31 cellular contexts compared by ENCODE assay signal in the genomic region with DNA sequence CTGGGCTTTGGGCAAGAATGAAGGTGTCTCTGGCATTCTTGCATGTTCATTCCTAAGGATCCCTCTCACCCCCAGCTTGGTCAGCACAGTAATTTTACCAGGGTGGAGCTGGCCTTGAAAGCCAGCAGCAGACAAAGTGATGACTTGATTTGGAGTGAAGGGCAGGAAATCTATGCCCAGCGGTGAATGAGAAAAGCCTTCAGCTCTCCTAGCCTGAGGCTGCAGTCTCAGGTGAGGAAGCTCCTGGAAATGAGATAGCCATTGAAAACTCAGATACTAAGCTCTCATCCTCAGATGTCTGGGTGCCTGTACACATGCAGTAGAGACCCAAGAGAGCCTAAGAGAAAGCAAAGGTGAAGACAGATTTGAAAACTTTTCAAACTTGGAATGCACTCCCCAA. TPM values are rescaled to one million over a fixed set of nuclear protein-coding genes. Genes with fewer than 3 reads are reported as not detected.
"Had no signal": no experiment of that assay in that cellular context is flagged by ENCODE, and none has a peak within 500 bp of the region (broad histone marks: within the 10 kb centered on the region; RNA-seq: fewer than 3 reads in every experiment).

No MANE protein-coding gene starts in this region.

- H3K27me3 Mint-ChIP-seq: stimulated activated memory B cell treated with anti-CD40 and anti-IgM and Interleukin-4, amounts not matched to agents 10 μg/mL and 1 μg/mL and 100 μg/mL, for 72 hours had no signal

- H3K27me3 ChIP-seq: ovary, right lobe of liver, testis, upper lobe of left lung, vagina had no signal

- ATAC-seq: naive thymus-derived CD8-positive, alpha-beta T cell; natural killer cell treated with Interleukin-12 subunit alpha and Interleukin-12 subunit beta and Interleukin-15 and Interleukin-18, amount 100 ng/mL, for 72 hours; psoas muscle; right cardiac atrium; right lobe of liver; stimulated activated memory B cell treated with anti-CD40 and anti-IgM and Interleukin-4, amounts not matched to agents 10 μg/mL and 1 μg/mL and 100 μg/mL, for 72 hours; stimulated activated naive CD8-positive, alpha-beta T cell treated with anti-CD3 and anti-CD28 coated beads, Interleukin-15, amount 100 ng/mL, for 72 hours; stimulated activated naive CD8-positive, alpha-beta T cell treated with anti-CD3 and anti-CD28 coated beads, Interleukin-15, Interleukin-2, amounts not matched to agents 100 U/mL and 50 U/mL, for 24 hours had no signal

- H3K4me1 ChIP-seq: parathyroid adenoma, psoas muscle, right lobe of liver, sigmoid colon, suprapubic skin, testis, tibial nerve, upper lobe of left lung, vagina had no signal

- H3K36me3 ChIP-seq: ovary, right lobe of liver, sigmoid colon, suprapubic skin, tibial nerve, upper lobe of left lung, vagina had no signal

- H3K9me3 ChIP-seq: ovary, psoas muscle, right lobe of liver, sigmoid colon, suprapubic skin, testis, tibial nerve, upper lobe of left lung, vagina had no signal

- H3K36me3 Mint-ChIP-seq: natural killer cell treated with Interleukin-12 subunit alpha and Interleukin-12 subunit beta and Interleukin-15 and Interleukin-18, amount 100 ng/mL, for 72 hours; stimulated activated memory B cell treated with anti-CD40 and anti-IgM and Interleukin-4, amounts not matched to agents 10 μg/mL and 1 μg/mL and 100 μg/mL, for 72 hours had no signal

- H3K4me3 Mint-ChIP-seq: naive thymus-derived CD8-positive, alpha-beta T cell; natural killer cell treated with Interleukin-12 subunit alpha and Interleukin-12 subunit beta and Interleukin-15 and Interleukin-18, amount 100 ng/mL, for 72 hours; nephron progenitor cell; neural crest cell; stimulated activated memory B cell treated with anti-CD40 and anti-IgM and Interleukin-4, amounts not matched to agents 10 μg/mL and 1 μg/mL and 100 μg/mL, for 72 hours; stimulated activated naive CD8-positive, alpha-beta T cell treated with anti-CD3 and anti-CD28 coated beads, Interleukin-15, amount 100 ng/mL, for 72 hours had no signal

- FAIRE-seq: small intestine, urothelium cell line had no signal

- H3K4me3 ChIP-seq: ovary, psoas muscle, right lobe of liver, sigmoid colon, suprapubic skin, testis, tibial nerve, upper lobe of left lung, vagina had no signal

- H2AFZ ChIP-seq: parathyroid adenoma had no signal

- H3K4me1 Mint-ChIP-seq: naive thymus-derived CD8-positive, alpha-beta T cell; nephron progenitor cell; neural crest cell; stimulated activated memory B cell treated with anti-CD40 and anti-IgM and Interleukin-4, amounts not matched to agents 10 μg/mL and 1 μg/mL and 100 μg/mL, for 72 hours; stimulated activated naive CD8-positive, alpha-beta T cell treated with anti-CD3 and anti-CD28 coated beads, Interleukin-15, amount 100 ng/mL, for 72 hours had no signal

- H3K9me3 Mint-ChIP-seq: natural killer cell treated with Interleukin-12 subunit alpha and Interleukin-12 subunit beta and Interleukin-15 and Interleukin-18, amount 100 ng/mL, for 72 hours; nephron progenitor cell; neural crest cell; stimulated activated naive CD8-positive, alpha-beta T cell treated with anti-CD3 and anti-CD28 coated beads, Interleukin-15, amount 100 ng/mL, for 72 hours had no signal

- DNase-seq: naive thymus-derived CD8-positive, alpha-beta T cell; nephron progenitor cell; occipital lobe; ovary; posterior cingulate gyrus; psoas muscle; right cardiac atrium; right lobe of liver; sigmoid colon; small intestine; stimulated activated CD4-positive, alpha-beta T cell treated with anti-CD3 and anti-CD28 coated beads, Interleukin-15, amount 100 ng/mL, for 24 hours; stimulated activated CD4-positive, alpha-beta T cell treated with anti-CD3 and anti-CD28 coated beads, Interleukin-2, amount 100 ng/mL, for 24 hours; stimulated activated CD4-positive, alpha-beta T cell treated with anti-CD3 and anti-CD28 coated beads, Interleukin-2, amount 100 ng/mL, for 48 hours; stimulated activated CD4-positive, alpha-beta T cell treated with anti-CD3 and anti-CD28 coated beads, Interleukin-4, amount 100 ng/mL, for 4 hours; stimulated activated CD8-positive, alpha-beta memory T cell treated with anti-CD3 and anti-CD28 coated beads, Interleukin-4, amount 100 ng/mL, for 48 hours; stimulated activated naive CD4-positive, alpha-beta T cell; stimulated activated naive CD8-positive, alpha-beta T cell treated with anti-CD3 and anti-CD28 coated beads, Interleukin-15, amount 100 ng/mL, for 72 hours; stimulated activated naive CD8-positive, alpha-beta T cell treated with anti-CD3 and anti-CD28 coated beads, Interleukin-15, Interleukin-2, amounts not matched to agents 100 U/mL and 50 U/mL, for 24 hours; substantia nigra; testis; trophoblast cell; upper lobe of left lung had no signal

- H3K27ac ChIP-seq: ovary, parathyroid adenoma, psoas muscle, right lobe of liver, sigmoid colon, suprapubic skin, testis, tibial nerve, upper lobe of left lung, vagina had no signal

- H3K27ac Mint-ChIP-seq: naive thymus-derived CD8-positive, alpha-beta T cell; natural killer cell treated with Interleukin-12 subunit alpha and Interleukin-12 subunit beta and Interleukin-15 and Interleukin-18, amount 100 ng/mL, for 72 hours; nephron progenitor cell; progenitor cell of endocrine pancreas; stimulated activated memory B cell treated with anti-CD40 and anti-IgM and Interleukin-4, amounts not matched to agents 10 μg/mL and 1 μg/mL and 100 μg/mL, for 72 hours; stimulated activated naive CD8-positive, alpha-beta T cell treated with anti-CD3 and anti-CD28 coated beads, Interleukin-15, amount 100 ng/mL, for 72 hours had no signal

- H3K79me2 ChIP-seq: parathyroid adenoma had no signal

RNA-seq across cellular contexts. Expression of gene UCHL1, which starts 10.7 kb away (rescaled TPM):
- polyA plus RNA-seq: naive thymus-derived CD8-positive, alpha-beta T cell had no signal

RNA-seq across cellular contexts. Expression of gene APBB2, which starts 31.6 kb away (rescaled TPM):
- polyA plus RNA-seq: naive thymus-derived CD8-positive, alpha-beta T cell had no signal
